1 cellular context compared by ENCODE assay signal in the genomic region with DNA sequence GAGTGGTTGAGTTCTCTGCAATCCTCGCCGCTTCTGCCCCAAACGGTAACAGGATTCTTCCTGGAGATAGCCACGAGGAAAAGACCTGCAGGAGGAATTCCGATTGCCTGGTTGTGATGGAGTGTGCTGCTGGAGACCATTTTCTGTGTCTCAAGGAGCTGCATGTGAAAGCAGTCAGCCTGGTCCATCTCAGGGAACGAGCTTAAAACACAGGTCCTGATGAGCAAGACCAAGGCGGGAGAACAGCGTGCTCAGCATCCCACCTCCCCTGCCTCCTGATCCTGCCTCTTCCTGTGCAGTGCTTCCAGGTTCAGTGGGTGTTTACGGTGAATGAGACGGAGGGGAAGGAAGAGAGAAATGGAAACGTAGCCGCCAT.
TF ChIP-seq lines count a peak whose summit lies in the region.

No MANE protein-coding gene starts in this region.

TF ChIP-seq in K562, 482 proteins besides CTCF, POLR2A, EP300 and RAD21:
- TF ChIP-seq ESRRA (IDR thresholded peaks at IDR 0.05; ENCODE audit: borderline replicate concordance, low read depth): no peak
- 0 out of 2 replicates have a peak, but pooled peaks have one; percentile 26 for TF ChIP-seq EZH2 (IDR thresholded peaks at IDR 0.05; ENCODE audit: borderline replicate concordance, low read depth, low read length)
